Comparison of ENCODE assay signal across 1 cellular context in genomic region chr12:118052324-118053070, GRCh38.
TF ChIP-seq lines count a peak whose summit lies in the region.

No MANE protein-coding gene starts in this region.

TF ChIP-seq in HepG2, 621 proteins besides CTCF, POLR2A, EP300 and RAD21 (continued from another document and continues in another):
- TF ChIP-seq PRDM4 (CRISPR knock-in tag; IDR thresholded peaks at IDR 0.05; ENCODE audit: borderline replicate concordance) (no peak), ZNF367 (CRISPR knock-in tag; IDR thresholded peaks at IDR 0.05; ENCODE audit: borderline replicate concordance) (no peak), XRCC5 (optimal IDR thresholded peaks at IDR 0.05; ENCODE audit: low read length) (peak; percentile 74), MED13 (CRISPR knock-in tag; IDR thresholded peaks at IDR 0.05) (no peak), ELK4 (CRISPR knock-in tag; IDR thresholded peaks at IDR 0.05; ENCODE audit: borderline replicate concordance) (no peak), SRY (CRISPR knock-in tag; IDR thresholded peaks at IDR 0.05) (no peak), ZNF746 (CRISPR knock-in tag; IDR thresholded peaks at IDR 0.05) (peak; percentile 80), MLLT10 (CRISPR knock-in tag; IDR thresholded peaks at IDR 0.05) (no peak), CEBPZ (IDR thresholded peaks at IDR 0.05; ENCODE audit: low read length) (no peak), ARNT (IDR thresholded peaks at IDR 0.05) (no peak), PLRG1 (conservative IDR thresholded peaks at IDR 0.05) (no peak), NR2F6 (IDR thresholded peaks at IDR 0.05) (peak; percentile 80), NR2F6 (CRISPR knock-in tag; IDR thresholded peaks at IDR 0.05) (peak; percentile 94), KLF12 (CRISPR knock-in tag; IDR thresholded peaks at IDR 0.05; ENCODE audit: borderline replicate concordance) (no peak), RFXANK (CRISPR knock-in tag; IDR thresholded peaks at IDR 0.05) (no peak), ZNF773 (CRISPR knock-in tag; IDR thresholded peaks at IDR 0.05; ENCODE audit: borderline replicate concordance) (no peak), JDP2 (CRISPR knock-in tag; IDR thresholded peaks at IDR 0.05; ENCODE audit: borderline replicate concordance) (no peak), ONECUT2 (CRISPR knock-in tag; IDR thresholded peaks at IDR 0.05) (no peak), HHEX (CRISPR knock-in tag; IDR thresholded peaks at IDR 0.05) (peak; percentile 80), HNF4A (CRISPR knock-in tag; IDR thresholded peaks at IDR 0.05) (peak; percentile 97), KDM4B (CRISPR knock-in tag; IDR thresholded peaks at IDR 0.05) (peak; percentile 70), ZEB1 (IDR thresholded peaks at IDR 0.05; ENCODE audit: insufficient replicate concordance, low read depth) (no peak), ZNF567 (CRISPR knock-in tag; IDR thresholded peaks at IDR 0.05; ENCODE audit: borderline replicate concordance) (peak; percentile 92; the same call in 1 of the 2 replicates), IKZF5 (CRISPR knock-in tag; IDR thresholded peaks at IDR 0.05) (peak; percentile 98), KIAA2018 (CRISPR knock-in tag; IDR thresholded peaks at IDR 0.05; ENCODE audit: borderline replicate concordance) (no peak)
- TF ChIP-seq, protein P1, sequence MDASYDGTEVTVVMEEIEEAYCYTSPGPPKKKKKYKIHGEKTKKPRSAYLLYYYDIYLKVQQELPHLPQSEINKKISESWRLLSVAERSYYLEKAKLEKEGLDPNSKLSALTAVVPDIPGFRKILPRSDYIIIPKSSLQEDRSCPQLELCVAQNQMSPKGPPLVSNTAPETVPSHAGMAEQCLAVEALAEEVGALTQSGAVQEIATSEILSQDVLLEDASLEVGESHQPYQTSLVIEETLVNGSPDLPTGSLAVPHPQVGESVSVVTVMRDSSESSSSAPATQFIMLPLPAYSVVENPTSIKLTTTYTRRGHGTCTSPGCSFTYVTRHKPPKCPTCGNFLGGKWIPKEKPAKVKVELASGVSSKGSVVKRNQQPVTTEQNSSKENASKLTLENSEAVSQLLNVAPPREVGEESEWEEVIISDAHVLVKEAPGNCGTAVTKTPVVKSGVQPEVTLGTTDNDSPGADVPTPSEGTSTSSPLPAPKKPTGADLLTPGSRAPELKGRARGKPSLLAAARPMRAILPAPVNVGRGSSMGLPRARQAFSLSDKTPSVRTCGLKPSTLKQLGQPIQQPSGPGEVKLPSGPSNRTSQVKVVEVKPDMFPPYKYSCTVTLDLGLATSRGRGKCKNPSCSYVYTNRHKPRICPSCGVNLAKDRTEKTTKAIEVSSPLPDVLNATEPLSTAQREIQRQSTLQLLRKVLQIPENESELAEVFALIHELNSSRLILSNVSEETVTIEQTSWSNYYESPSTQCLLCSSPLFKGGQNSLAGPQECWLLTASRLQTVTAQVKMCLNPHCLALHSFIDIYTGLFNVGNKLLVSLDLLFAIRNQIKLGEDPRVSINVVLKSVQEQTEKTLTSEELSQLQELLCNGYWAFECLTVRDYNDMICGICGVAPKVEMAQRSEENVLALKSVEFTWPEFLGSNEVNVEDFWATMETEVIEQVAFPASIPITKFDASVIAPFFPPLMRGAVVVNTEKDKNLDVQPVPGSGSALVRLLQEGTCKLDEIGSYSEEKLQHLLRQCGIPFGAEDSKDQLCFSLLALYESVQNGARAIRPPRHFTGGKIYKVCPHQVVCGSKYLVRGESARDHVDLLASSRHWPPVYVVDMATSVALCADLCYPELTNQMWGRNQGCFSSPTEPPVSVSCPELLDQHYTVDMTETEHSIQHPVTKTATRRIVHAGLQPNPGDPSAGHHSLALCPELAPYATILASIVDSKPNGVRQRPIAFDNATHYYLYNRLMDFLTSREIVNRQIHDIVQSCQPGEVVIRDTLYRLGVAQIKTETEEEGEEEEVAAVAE (CRISPR knock-in tag; IDR thresholded peaks at IDR 0.05; ENCODE audit: borderline replicate concordance): peak; percentile 85; the same call in 1 of the 2 replicates
- TF ChIP-seq, protein P2, sequence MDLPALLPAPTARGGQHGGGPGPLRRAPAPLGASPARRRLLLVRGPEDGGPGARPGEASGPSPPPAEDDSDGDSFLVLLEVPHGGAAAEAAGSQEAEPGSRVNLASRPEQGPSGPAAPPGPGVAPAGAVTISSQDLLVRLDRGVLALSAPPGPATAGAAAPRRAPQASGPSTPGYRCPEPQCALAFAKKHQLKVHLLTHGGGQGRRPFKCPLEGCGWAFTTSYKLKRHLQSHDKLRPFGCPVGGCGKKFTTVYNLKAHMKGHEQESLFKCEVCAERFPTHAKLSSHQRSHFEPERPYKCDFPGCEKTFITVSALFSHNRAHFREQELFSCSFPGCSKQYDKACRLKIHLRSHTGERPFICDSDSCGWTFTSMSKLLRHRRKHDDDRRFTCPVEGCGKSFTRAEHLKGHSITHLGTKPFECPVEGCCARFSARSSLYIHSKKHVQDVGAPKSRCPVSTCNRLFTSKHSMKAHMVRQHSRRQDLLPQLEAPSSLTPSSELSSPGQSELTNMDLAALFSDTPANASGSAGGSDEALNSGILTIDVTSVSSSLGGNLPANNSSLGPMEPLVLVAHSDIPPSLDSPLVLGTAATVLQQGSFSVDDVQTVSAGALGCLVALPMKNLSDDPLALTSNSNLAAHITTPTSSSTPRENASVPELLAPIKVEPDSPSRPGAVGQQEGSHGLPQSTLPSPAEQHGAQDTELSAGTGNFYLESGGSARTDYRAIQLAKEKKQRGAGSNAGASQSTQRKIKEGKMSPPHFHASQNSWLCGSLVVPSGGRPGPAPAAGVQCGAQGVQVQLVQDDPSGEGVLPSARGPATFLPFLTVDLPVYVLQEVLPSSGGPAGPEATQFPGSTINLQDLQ (CRISPR knock-in tag; IDR thresholded peaks at IDR 0.05): no peak
- TF ChIP-seq, protein P3, sequence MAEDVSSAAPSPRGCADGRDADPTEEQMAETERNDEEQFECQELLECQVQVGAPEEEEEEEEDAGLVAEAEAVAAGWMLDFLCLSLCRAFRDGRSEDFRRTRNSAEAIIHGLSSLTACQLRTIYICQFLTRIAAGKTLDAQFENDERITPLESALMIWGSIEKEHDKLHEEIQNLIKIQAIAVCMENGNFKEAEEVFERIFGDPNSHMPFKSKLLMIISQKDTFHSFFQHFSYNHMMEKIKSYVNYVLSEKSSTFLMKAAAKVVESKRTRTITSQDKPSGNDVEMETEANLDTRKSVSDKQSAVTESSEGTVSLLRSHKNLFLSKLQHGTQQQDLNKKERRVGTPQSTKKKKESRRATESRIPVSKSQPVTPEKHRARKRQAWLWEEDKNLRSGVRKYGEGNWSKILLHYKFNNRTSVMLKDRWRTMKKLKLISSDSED (CRISPR knock-in tag; IDR thresholded peaks at IDR 0.05): no peak
